ENCODE assay signal across 17 cellular contexts in genomic region chr15:34701536-34701935, GRCh38. TPM values are rescaled to one million over a fixed set of nuclear protein-coding genes. Genes with fewer than 3 reads are reported as not detected.
DNase-seq lines count a peak whose midpoint lies in the region; ATAC-seq and TF ChIP-seq lines count a peak whose summit lies in the region.
"Had no signal": no experiment of that assay in that cellular context is flagged by ENCODE, and none has a peak within 500 bp of the region (broad histone marks: within the 10 kb centered on the region; RNA-seq: fewer than 3 reads in every experiment).

No MANE protein-coding gene starts in this region.

- no peak overlapping the region for H3K56ac ChIP-seq in mesendoderm (ENCODE audit: low read length)

- H3K27me3 ChIP-seq in GM23338 (ENCODE audit: insufficient read depth) (no peaks in the 10 kb centered on the region), mesendoderm (ENCODE audit: insufficient read depth, low read length, poor library complexity) (no peaks in the 10 kb centered on the region), dorsolateral prefrontal cortex (peaks cover 0 to 3% (median 0%) of the 10 kb centered on the region in 45 donors)
- H3K27me3 ChIP-seq: BLaER1 treated with 17β-estradiol and CSF1 and Interleukin-3, amounts not matched to agents 10 nM and 100 nM; SJSA1 had no signal

- H3K36me3 ChIP-seq in GM23338 (ENCODE audit: insufficient read depth) (no peaks in the 10 kb centered on the region), mesendoderm (ENCODE audit: control insufficient read depth, insufficient read depth, low read length) (no peaks in the 10 kb centered on the region)
- H3K36me3 ChIP-seq: BLaER1 treated with 17β-estradiol and CSF1 and Interleukin-3, amounts not matched to agents 10 nM and 100 nM; SJSA1 had no signal

- no peaks in the 10 kb centered on the region for H3K9me2 ChIP-seq in GM23338 (ENCODE audit: insufficient read depth)

- no peak overlapping the region for H3K18ac ChIP-seq in mesendoderm (ENCODE audit: low read length)

- intact Hi-C loops in dorsolateral prefrontal cortex (cut with DNase I) (no loop called here), natural killer cell (cut with micrococcal nuclease) (no loop called here)

- H3K27ac Mint-ChIP-seq in GM23338: no peak overlapping the region
- H3K27ac Mint-ChIP-seq in natural killer cell: no peak overlapping the region

- H3K79me2 ChIP-seq in GM23338 (replicated peaks; ENCODE audit: insufficient read depth) (no peaks in the 10 kb centered on the region), mesendoderm (ENCODE audit: control insufficient read depth, insufficient read depth, low read length) (no peaks in the 10 kb centered on the region)

- no peaks in the 10 kb centered on the region for H3K9me3 Mint-ChIP-seq in GM23338
- peaks cover 0 to 2% of the 10 kb centered on the region in 2 donors for H3K9me3 Mint-ChIP-seq in natural killer cell
- H3K9me3 Mint-ChIP-seq: H9 had no signal

- H3K27me3 Mint-ChIP-seq in GM23338 (ENCODE audit: insufficient read depth, low read depth, poor library complexity) (no peaks in the 10 kb centered on the region), natural killer cell (ENCODE audit: low read depth in 2 of 2) (peaks cover 5 to 23% of the 10 kb centered on the region in 2 donors)

- no peak overlapping the region for H2BK15ac ChIP-seq in mesendoderm (replicated peaks; ENCODE audit: low read depth)

- H3K9ac ChIP-seq in mesendoderm (ENCODE audit: low read length): no peak overlapping the region
- H3K9ac ChIP-seq: BLaER1 treated with 17β-estradiol and CSF1 and Interleukin-3, amounts not matched to agents 10 nM and 100 nM had no signal

- DNase-seq in GM23338 (ENCODE audit: low spot score) (peak; percentile 29), M059J (ENCODE audit: low read depth) (peak; percentile 15), brain pericyte (ENCODE audit: low read depth, low spot score) (peak; percentile 32), mesendoderm (peak; percentile 36), NCI-H774 (lab: John Stamatoyannopoulos, UW) (no peak), dorsolateral prefrontal cortex (no peak), NK-92 (lab: John Stamatoyannopoulos, UW; ENCODE audit: unreplicated experiment) (no peak), natural killer cell (no peak)
- DNase-seq: H9, NCI-H1092, NCI-H187, T-helper 1 cell had no signal

- no peak overlapping the region for H3K4ac ChIP-seq in mesendoderm (ENCODE audit: low read depth, low read length)

- H3K23ac ChIP-seq in mesendoderm (ENCODE audit: low read length): no peak overlapping the region

- H2AK5ac ChIP-seq in mesendoderm (ENCODE audit: low read length): no peak overlapping the region

- TF ChIP-seq CTCF in GM23338 (conservative IDR thresholded peaks at IDR 0.05; ENCODE audit: low read depth in 2 of 2) (no peak), dorsolateral prefrontal cortex (IDR thresholded peaks at IDR 0.05 in 54 of 56, conservative IDR thresholded peaks at IDR 0.05 in 2 of 56; ENCODE audit: low read depth in 1 of 56, partially characterized antibody in 56 of 56) (no peak), natural killer cell (IDR thresholded peaks at IDR 0.05) (no peak)

- H3K27ac ChIP-seq in GM23338 (ENCODE audit: low read depth) (no peak overlapping the region), mesendoderm (ENCODE audit: low read depth, low read length) (no peak overlapping the region), dorsolateral prefrontal cortex (no peak overlapping the region)
- H3K27ac ChIP-seq: BLaER1 treated with 17β-estradiol and CSF1 and Interleukin-3, amounts not matched to agents 10 nM and 100 nM; RWPE1; SJSA1 had no signal

- no peaks in the 10 kb centered on the region for H3K79me1 ChIP-seq in mesendoderm (ENCODE audit: low read length)

- H3K4me1 Mint-ChIP-seq in GM23338: peaks cover 10% of the 10 kb centered on the region
- H3K4me1 Mint-ChIP-seq in natural killer cell: peaks cover 4 to 9% of the 10 kb centered on the region in 2 donors

- no peak overlapping the region for H4K5ac ChIP-seq in mesendoderm (ENCODE audit: low read length)

- no peak overlapping the region for H2BK120ac ChIP-seq in mesendoderm (ENCODE audit: low read depth, low read length)

- no peak overlapping the region for H2BK5ac ChIP-seq in mesendoderm (ENCODE audit: low read length)

- no peaks in the 10 kb centered on the region for H3F3A ChIP-seq in GM23338 (replicated peaks; ENCODE audit: low read depth)

- H3K4me2 ChIP-seq in GM23338 (no peak overlapping the region), mesendoderm (ENCODE audit: low read length) (no peak overlapping the region)

- H3K4me3 Mint-ChIP-seq in GM23338: no peak overlapping the region
- no peak overlapping the region for H3K4me3 Mint-ChIP-seq in natural killer cell
- H3K4me3 Mint-ChIP-seq: H9 had no signal

- no peaks in the 10 kb centered on the region for H4K20me1 ChIP-seq in GM23338 (replicated peaks; ENCODE audit: insufficient read depth)
- H4K20me1 ChIP-seq: BLaER1 treated with 17β-estradiol and CSF1 and Interleukin-3, amounts not matched to agents 10 nM and 100 nM had no signal

- ATAC-seq in GM23338 (no peak; the same call in 2 of the 3 replicates), natural killer cell (no peak)
- ATAC-seq: GM12878 had no signal

- peaks cover 8% of the 10 kb centered on the region for H3K4me1 ChIP-seq in GM23338 (ENCODE audit: insufficient read depth)
- no peaks in the 10 kb centered on the region for H3K4me1 ChIP-seq in mesendoderm (ENCODE audit: control insufficient read depth, low read depth, low read length)
- H3K4me1 ChIP-seq: SJSA1 had no signal

- H3K4me3 ChIP-seq in GM23338: no peak overlapping the region
- no peak overlapping the region for H3K4me3 ChIP-seq in mesendoderm (ENCODE audit: low read length)
- no peak overlapping the region for H3K4me3 ChIP-seq in dorsolateral prefrontal cortex
- H3K4me3 ChIP-seq: BLaER1 treated with 17β-estradiol and CSF1 and Interleukin-3, amounts not matched to agents 10 nM and 100 nM; GM12878; SJSA1 had no signal

- no peak overlapping the region for H4K8ac ChIP-seq in mesendoderm (ENCODE audit: low read depth, low read length)

- no peaks in the 10 kb centered on the region for H3K36me3 Mint-ChIP-seq in GM23338 (ENCODE audit: low read depth)
- no peaks in the 10 kb centered on the region for H3K36me3 Mint-ChIP-seq in natural killer cell

- WGBS in mesendoderm (ENCODE audit: extremely low coverage, insufficient coverage, low lambda C conversion rate): no CpG with 5 or more reads among the region's 2 CpGs

- H2AFZ ChIP-seq in GM23338: peak overlapping the region; percentile 40; the same call in 1 of the 2 replicates

TF ChIP-seq in GM23338, 12 proteins besides CTCF, POLR2A, EP300 and RAD21:
- TF ChIP-seq POLR2AphosphoS5 (IDR thresholded peaks at IDR 0.05; ENCODE audit: low read depth): no peak
- TF ChIP-seq JUNB (IDR thresholded peaks at IDR 0.05; ENCODE audit: unreplicated experiment): no peak

RNA-seq across cellular contexts. Expression of gene GJD2, which starts 53.3 kb away (rescaled TPM):
- 0.27 and 0.63 TPM in 2 replicates for total RNA-seq in GM23338 (2014; rRNA removed; shearing (Covaris generic))
- polyA plus RNA-seq in GM23338 (2016; fragmentation: Nextera tagmentation; extraction: Ambion mirVana): 0.29 and 0.38 TPM in 2 replicates
- not detected in 2 replicates for total RNA-seq in M059J (2014; rRNA removed; shearing (Covaris generic))
- 0.10 TPM for polyA plus RNA-seq in mesendoderm (2013, experiment 1 of 2)
- 0.15 TPM for polyA plus RNA-seq in mesendoderm (2013, experiment 2 of 2)
- total RNA-seq in dorsolateral prefrontal cortex: 1 to 10 TPM in 116 of 120 experiments, under 1 TPM in 4; 0.63 to 9.7 (median 3.5) TPM
- total RNA-seq in natural killer cell: not detected
- total RNA-seq: GM12878, H9, HT-29 had no signal
- polyA plus RNA-seq: GM12878 had no signal

Comparison
In these comparisons a context has a peak if more than half of its experiments do, and no peak if none do; other contexts are left out.
1. DNase-seq: peak in GM23338 (single experiment), M059J (single experiment), brain pericyte (single experiment) and mesendoderm (single experiment); none in NCI-H774 (single experiment), dorsolateral prefrontal cortex (0 of 10), NK-92 (single experiment) and natural killer cell (single experiment).